ENCODE assay signal across 16 cellular contexts in the genomic region with DNA sequence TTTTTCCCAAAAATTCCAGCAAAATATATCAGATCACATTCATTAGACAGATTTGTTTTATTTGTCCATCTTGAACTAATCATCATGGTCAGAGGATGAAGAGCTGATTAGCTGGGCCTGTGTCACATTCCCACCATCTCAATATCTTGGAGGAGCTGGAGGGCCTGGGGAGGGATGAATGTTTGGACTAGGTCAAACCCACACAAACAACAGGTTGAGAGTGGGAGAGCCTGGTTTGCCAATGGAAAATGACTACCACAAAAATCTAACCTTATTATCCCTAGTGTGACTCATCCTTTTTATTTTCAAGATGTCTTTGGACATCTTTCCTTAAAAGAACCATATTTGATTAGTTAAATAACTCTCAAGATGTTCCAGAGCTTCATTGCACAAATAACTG.
A peak's percentile ranks its signal among the peaks of the same experiment; 100 is the strongest.
DNase-seq lines count a peak whose midpoint lies in the region; FAIRE-seq and TF ChIP-seq lines count a peak whose summit lies in the region.
"Had no signal": no experiment of that assay in that cellular context is flagged by ENCODE, and none has a peak within 500 bp of the region (broad histone marks: within the 10 kb centered on the region; RNA-seq: fewer than 3 reads in every experiment).

No MANE protein-coding gene starts in this region.

- no peak overlapping the region for H3K27ac Mint-ChIP-seq in CD14-positive monocyte

- DNase-seq in EH (ENCODE audit: low read depth), result peak; percentile 48
- peak; percentile 22 for DNase-seq in M059J (ENCODE audit: low read depth)
- peak; percentile 20 for DNase-seq in iris pigment epithelial cell (ENCODE audit: low read depth)
- no peak for DNase-seq in D721Med (ENCODE audit: insufficient read length, low spot score)
- DNase-seq in CD14-positive monocyte (ENCODE audit: low spot score), result no peak
- DNase-seq in activated CD4-positive, alpha-beta T cell treated with anti-CD3 and anti-CD28 coated beads for 4 hours, result no peak
- DNase-seq in activated CD4-positive, alpha-beta T cell treated with anti-CD3 and anti-CD28 coated beads for 48 hours, result no peak
- DNase-seq: COR-L47; Kasumi-1; NCI-H1436 treated with DMSO at 0.1 percent for 48 hours; NCI-H345; NCI-H69; NK-92 treated with Interleukin-12 subunit alpha and Interleukin-12 subunit beta, amount 100 ng/mL, for 24 hours; SJCRH30 had no signal

- no peak overlapping the region for H3K4me3 Mint-ChIP-seq in CD14-positive monocyte

- intact Hi-C loops in CD14-positive monocyte (cut with micrococcal nuclease), result no loop called here

- TF ChIP-seq CTCF in D721Med (IDR thresholded peaks at IDR 0.05; ENCODE audit: insufficient read depth, missing control alignments), result no peak
- no peak for TF ChIP-seq CTCF in CD14-positive monocyte (IDR thresholded peaks at IDR 0.05)

- H3K27me3 Mint-ChIP-seq in CD14-positive monocyte (ENCODE audit: low read depth in 3 of 3), result peaks cover 0 to 3% (median 2%) of the 10 kb centered on the region in 3 donors

- no peaks in the 10 kb centered on the region for H3K36me3 Mint-ChIP-seq in CD14-positive monocyte

- peaks cover 10% of the 10 kb centered on the region for H3K4me1 Mint-ChIP-seq in CD14-positive monocyte

- FAIRE-seq in D721Med (lab: Jason Lieb, UNC), result no peak
- FAIRE-seq: G401.6, H54 had no signal

- peaks cover 0 to 1% (median 0%) of the 10 kb centered on the region in 7 donors for H3K9me3 Mint-ChIP-seq in CD14-positive monocyte

Comparison
In these comparisons a context has a peak if more than half of its experiments do, and no peak if none do; other contexts are left out.
1. DNase-seq: peak in EH (single experiment), M059J (single experiment) and iris pigment epithelial cell (single experiment); none in D721Med (single experiment), CD14-positive monocyte (single experiment), activated CD4-positive, alpha-beta T cell treated with anti-CD3 and anti-CD28 coated beads for 4 hours (0 of 2) and activated CD4-positive, alpha-beta T cell treated with anti-CD3 and anti-CD28 coated beads for 48 hours (single experiment).